Comparison of ENCODE assay signal across 1 cellular context in the genomic region with DNA sequence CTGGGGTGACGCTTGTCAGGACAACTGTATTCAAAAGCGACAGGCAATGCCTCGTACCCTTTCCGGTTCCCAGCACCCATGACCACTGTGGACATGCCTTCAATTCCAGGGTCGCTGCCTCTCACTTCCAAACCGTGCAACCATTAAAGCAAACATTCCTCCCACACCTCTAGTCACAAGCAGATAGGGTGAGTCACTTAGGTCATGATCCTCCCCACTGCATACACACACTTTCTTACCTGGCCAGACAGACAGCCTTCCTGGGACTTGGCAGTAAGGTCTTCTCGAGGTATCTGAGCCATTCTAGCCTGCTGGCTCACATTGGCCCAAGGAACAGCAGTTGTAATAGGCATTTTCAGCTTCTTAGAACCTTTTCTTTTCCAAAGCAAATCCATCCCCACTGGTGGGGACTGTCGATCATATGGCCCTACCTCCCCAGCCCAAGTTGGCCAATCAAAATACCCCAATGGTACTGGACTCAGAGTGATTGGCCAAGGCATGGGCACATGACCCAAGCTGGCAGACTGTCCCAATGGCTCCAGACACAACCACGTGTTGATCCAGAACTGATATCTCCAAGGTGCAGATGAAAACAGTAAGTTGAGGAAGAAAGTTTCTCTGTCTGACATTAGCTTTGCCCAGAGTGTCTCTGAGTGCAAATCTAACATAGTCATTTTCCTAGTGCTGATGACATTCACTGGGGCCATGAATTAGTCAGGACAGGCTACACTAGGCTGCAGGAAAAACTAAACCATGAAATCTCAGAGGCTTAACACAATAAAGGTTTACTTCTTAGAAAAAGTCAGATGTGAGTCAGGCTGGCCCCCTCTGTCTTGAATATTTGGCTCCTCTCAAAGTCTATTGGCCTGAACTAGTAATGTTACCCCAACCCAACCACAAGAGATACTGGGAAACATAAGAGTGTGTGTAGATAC.
A peak's percentile ranks its signal among the peaks of the same experiment; 100 is the strongest.
TF ChIP-seq lines count a peak whose summit lies in the region.

No MANE protein-coding gene starts in this region.

TF ChIP-seq in K562, 482 proteins besides CTCF, POLR2A, EP300 and RAD21 (continued from another document):
- TF ChIP-seq TSHZ1 (CRISPR knock-in tag; IDR thresholded peaks at IDR 0.05) (no peak), ZNF197 (CRISPR knock-in tag; IDR thresholded peaks at IDR 0.05; ENCODE audit: low read depth) (no peak), CHD7 (IDR thresholded peaks at IDR 0.05; ENCODE audit: low read depth, low read length) (no peak), BRD4 (IDR thresholded peaks at IDR 0.05) (no peak), NCOR1 (IDR thresholded peaks at IDR 0.05) (peak; percentile 37; the same call in 1 of the 2 replicates), FOXM1 (IDR thresholded peaks at IDR 0.05; ENCODE audit: low read depth) (no peak), FOXM1 (CRISPR knock-in tag; IDR thresholded peaks at IDR 0.05; ENCODE audit: low read depth) (no peak), FOXK1 (CRISPR knock-in tag; IDR thresholded peaks at IDR 0.05; ENCODE audit: borderline replicate concordance) (no peak), HOMEZ (CRISPR knock-in tag; IDR thresholded peaks at IDR 0.05) (no peak), ZNF551 (CRISPR knock-in tag; IDR thresholded peaks at IDR 0.05) (no peak), MTA3 (IDR thresholded peaks at IDR 0.05; ENCODE audit: borderline replicate concordance) (no peak), ZNF311 (CRISPR knock-in tag; IDR thresholded peaks at IDR 0.05) (no peak), POLR2AphosphoS2 (IDR thresholded peaks at IDR 0.05; ENCODE audit: low read length) (no peak), GATAD2A (IDR thresholded peaks at IDR 0.05) (no peak), DNMT1 (IDR thresholded peaks at IDR 0.05) (no peak)
- TF ChIP-seq, protein P1, sequence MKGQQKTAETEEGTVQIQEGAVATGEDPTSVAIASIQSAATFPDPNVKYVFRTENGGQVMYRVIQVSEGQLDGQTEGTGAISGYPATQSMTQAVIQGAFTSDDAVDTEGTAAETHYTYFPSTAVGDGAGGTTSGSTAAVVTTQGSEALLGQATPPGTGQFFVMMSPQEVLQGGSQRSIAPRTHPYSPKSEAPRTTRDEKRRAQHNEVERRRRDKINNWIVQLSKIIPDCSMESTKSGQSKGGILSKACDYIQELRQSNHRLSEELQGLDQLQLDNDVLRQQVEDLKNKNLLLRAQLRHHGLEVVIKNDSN (CRISPR knock-in tag; IDR thresholded peaks at IDR 0.05) = peak; percentile 92
- TF ChIP-seq, protein P2, sequence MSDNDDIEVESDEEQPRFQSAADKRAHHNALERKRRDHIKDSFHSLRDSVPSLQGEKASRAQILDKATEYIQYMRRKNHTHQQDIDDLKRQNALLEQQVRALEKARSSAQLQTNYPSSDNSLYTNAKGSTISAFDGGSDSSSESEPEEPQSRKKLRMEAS (CRISPR knock-in tag; IDR thresholded peaks at IDR 0.05) = peak; percentile 51
